ENCODE assay signal across 1 cellular context in the genomic region with DNA sequence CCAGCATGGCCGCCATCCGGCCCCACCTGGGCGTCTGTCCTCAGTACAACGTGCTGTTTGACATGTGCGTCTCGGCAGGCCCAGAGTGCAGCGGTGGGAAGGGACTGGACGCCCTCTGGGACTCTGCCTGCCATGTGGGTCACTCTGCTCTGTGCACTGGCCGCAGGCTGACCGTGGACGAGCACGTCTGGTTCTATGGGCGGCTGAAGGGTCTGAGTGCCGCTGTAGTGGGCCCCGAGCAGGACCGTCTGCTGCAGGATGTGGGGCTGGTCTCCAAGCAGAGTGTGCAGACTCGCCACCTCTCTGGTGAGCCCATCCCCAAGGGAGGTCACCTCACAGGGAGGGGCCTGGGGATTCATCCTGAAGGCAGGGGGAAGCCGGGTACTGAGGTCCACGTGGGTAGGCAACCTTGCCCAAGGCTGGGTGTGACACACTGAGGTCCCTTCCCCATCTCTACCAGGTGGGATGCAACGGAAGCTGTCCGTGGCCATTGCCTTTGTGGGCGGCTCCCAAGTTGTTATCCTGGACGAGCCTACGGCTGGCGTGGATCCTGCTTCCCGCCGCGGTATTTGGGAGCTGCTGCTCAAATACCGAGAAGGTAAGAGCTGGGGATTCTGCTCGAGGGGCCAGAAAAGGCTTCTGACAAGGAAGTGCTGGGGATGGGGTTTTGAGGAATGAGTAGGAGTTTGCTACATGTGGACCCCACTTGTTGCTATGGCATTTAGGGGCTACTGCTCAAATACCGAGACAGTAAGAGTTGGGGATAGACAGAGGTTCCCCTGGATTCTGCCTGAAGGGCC.
TF ChIP-seq lines count a peak whose summit lies in the region.

No MANE protein-coding gene starts in this region.

TF ChIP-seq in HepG2, 621 proteins besides CTCF, POLR2A, EP300 and RAD21 (continued from another document and continues in another):
- TF ChIP-seq ZSCAN22 (CRISPR knock-in tag; IDR thresholded peaks at IDR 0.05) (peak; percentile 60; the same call in 1 of the 2 replicates), ZNF879 (CRISPR knock-in tag; IDR thresholded peaks at IDR 0.05) (peak; percentile 93; the same call in 1 of the 2 replicates), KDM5A (IDR thresholded peaks at IDR 0.05; ENCODE audit: borderline replicate concordance, low read length) (no peak), ZNF75D (CRISPR knock-in tag; IDR thresholded peaks at IDR 0.05; ENCODE audit: borderline replicate concordance) (no peak), KMT2A (CRISPR knock-in tag; IDR thresholded peaks at IDR 0.05) (no peak; the same call in 1 of the 2 replicates), MAFG (CRISPR knock-in tag; IDR thresholded peaks at IDR 0.05) (no peak), ZNF205 (CRISPR knock-in tag; IDR thresholded peaks at IDR 0.05) (peak; percentile 60; the same call in 1 of the 2 replicates), HOXA9 (CRISPR knock-in tag; IDR thresholded peaks at IDR 0.05; ENCODE audit: borderline replicate concordance) (no peak; the same call in 1 of the 2 replicates), ZNF333 (CRISPR knock-in tag; IDR thresholded peaks at IDR 0.05; ENCODE audit: borderline replicate concordance) (no peak), PPARG (CRISPR knock-in tag; conservative IDR thresholded peaks at IDR 0.05) (no peak), U2AF2 (IDR thresholded peaks at IDR 0.05; ENCODE audit: low read depth, low read length) (no peak), HNRNPH1 (optimal IDR thresholded peaks at IDR 0.05; ENCODE audit: low read depth, low read length) (no peak), ZNF275 (CRISPR knock-in tag; IDR thresholded peaks at IDR 0.05; ENCODE audit: borderline replicate concordance) (no peak), MAF1 (CRISPR knock-in tag; IDR thresholded peaks at IDR 0.05; ENCODE audit: borderline replicate concordance) (no peak), ZFP36L1 (CRISPR knock-in tag; IDR thresholded peaks at IDR 0.05) (no peak; the same call in 1 of the 2 replicates), GTF3A (CRISPR knock-in tag; conservative IDR thresholded peaks at IDR 0.05) (0 out of 2 replicates have a peak, but pooled peaks have one; percentile 41), ZNF781 (CRISPR knock-in tag; IDR thresholded peaks at IDR 0.05; ENCODE audit: borderline replicate concordance, not compliant biosample characterization) (peak; percentile 88), ZNF619 (CRISPR knock-in tag; IDR thresholded peaks at IDR 0.05) (no peak; the same call in none of the 2 replicates), ZFP36 (IDR thresholded peaks at IDR 0.05; ENCODE audit: borderline replicate concordance, low read depth, low read length, partially characterized antibody) (no peak), CREM (IDR thresholded peaks at IDR 0.05) (no peak), CREM (CRISPR knock-in tag; IDR thresholded peaks at IDR 0.05) (no peak), ZNF430 (CRISPR knock-in tag; IDR thresholded peaks at IDR 0.05) (peak; percentile 88), ZNF496 (CRISPR knock-in tag; IDR thresholded peaks at IDR 0.05; ENCODE audit: insufficient replicate concordance) (no peak), ATRX (CRISPR knock-in tag; IDR thresholded peaks at IDR 0.05; ENCODE audit: borderline replicate concordance) (no peak; the same call in 1 of the 2 replicates), HOXD1 (CRISPR knock-in tag; IDR thresholded peaks at IDR 0.05) (no peak), CEBPG (CRISPR knock-in tag; IDR thresholded peaks at IDR 0.05) (no peak), NONO (IDR thresholded peaks at IDR 0.05) (no peak), NONO (CRISPR knock-in tag; conservative IDR thresholded peaks at IDR 0.05) (peak; percentile 66; the same call in 1 of the 2 replicates), ZNF235 (CRISPR knock-in tag; IDR thresholded peaks at IDR 0.05; ENCODE audit: borderline replicate concordance) (no peak), PHF8 (CRISPR knock-in tag; IDR thresholded peaks at IDR 0.05) (peak; percentile 60), GABPA (IDR thresholded peaks at IDR 0.05; ENCODE audit: low read depth, low read length) (no peak), GABPA (CRISPR knock-in tag; IDR thresholded peaks at IDR 0.05; ENCODE audit: low read depth) (peak; percentile 8; the same call in 1 of the 2 replicates), ZNF143 (CRISPR knock-in tag; IDR thresholded peaks at IDR 0.05) (0 out of 2 replicates have a peak, but pooled peaks have one; percentile 38), GFI1 (CRISPR knock-in tag; IDR thresholded peaks at IDR 0.05; ENCODE audit: borderline replicate concordance) (no peak; the same call in 1 of the 2 replicates), DMTF1 (CRISPR knock-in tag; IDR thresholded peaks at IDR 0.05) (0 out of 2 replicates have a peak, but pooled peaks have one; percentile 60), ZNF749 (CRISPR knock-in tag; IDR thresholded peaks at IDR 0.05; ENCODE audit: borderline replicate concordance) (no peak), DNMT1 (CRISPR knock-in tag; IDR thresholded peaks at IDR 0.05) (no peak), GPN1 (CRISPR knock-in tag; IDR thresholded peaks at IDR 0.05; ENCODE audit: borderline replicate concordance) (no peak), ZNF567 (CRISPR knock-in tag; IDR thresholded peaks at IDR 0.05; ENCODE audit: borderline replicate concordance) (no peak), NFIC (IDR thresholded peaks at IDR 0.05; ENCODE audit: low read length) (no peak), ZNF570 (CRISPR knock-in tag; IDR thresholded peaks at IDR 0.05; ENCODE audit: borderline replicate concordance) (no peak), GLI4 (CRISPR knock-in tag; IDR thresholded peaks at IDR 0.05; ENCODE audit: borderline replicate concordance) (no peak), ZNF569 (CRISPR knock-in tag; IDR thresholded peaks at IDR 0.05; ENCODE audit: borderline replicate concordance) (no peak), ZNF484 (CRISPR knock-in tag; IDR thresholded peaks at IDR 0.05; ENCODE audit: borderline replicate concordance, low read depth) (no peak), MAFK (conservative IDR thresholded peaks at IDR 0.05 in 1 of 2, IDR thresholded peaks at IDR 0.05 in 1 of 2; ENCODE audit: low read length in 2 of 2) (no peak), IKZF4 (CRISPR knock-in tag; IDR thresholded peaks at IDR 0.05; ENCODE audit: borderline replicate concordance, low read depth, not compliant biosample characterization) (no peak), ZNF510 (CRISPR knock-in tag; IDR thresholded peaks at IDR 0.05; ENCODE audit: low read depth) (0 out of 2 replicates have a peak, but pooled peaks have one; percentile 59), ZNF558 (CRISPR knock-in tag; IDR thresholded peaks at IDR 0.05; ENCODE audit: borderline replicate concordance) (no peak; the same call in 1 of the 2 replicates), ZFAT (CRISPR knock-in tag; conservative IDR thresholded peaks at IDR 0.05) (no peak), ZC3H13 (CRISPR knock-in tag; IDR thresholded peaks at IDR 0.05) (peak; percentile 89), ZNF460 (CRISPR knock-in tag; IDR thresholded peaks at IDR 0.05; ENCODE audit: borderline replicate concordance) (no peak), ZNF274 (CRISPR knock-in tag; IDR thresholded peaks at IDR 0.05) (peak; percentile 57), ZNF792 (CRISPR knock-in tag; IDR thresholded peaks at IDR 0.05) (peak; percentile 28; the same call in 1 of the 2 replicates)
- TF ChIP-seq, protein P1, sequence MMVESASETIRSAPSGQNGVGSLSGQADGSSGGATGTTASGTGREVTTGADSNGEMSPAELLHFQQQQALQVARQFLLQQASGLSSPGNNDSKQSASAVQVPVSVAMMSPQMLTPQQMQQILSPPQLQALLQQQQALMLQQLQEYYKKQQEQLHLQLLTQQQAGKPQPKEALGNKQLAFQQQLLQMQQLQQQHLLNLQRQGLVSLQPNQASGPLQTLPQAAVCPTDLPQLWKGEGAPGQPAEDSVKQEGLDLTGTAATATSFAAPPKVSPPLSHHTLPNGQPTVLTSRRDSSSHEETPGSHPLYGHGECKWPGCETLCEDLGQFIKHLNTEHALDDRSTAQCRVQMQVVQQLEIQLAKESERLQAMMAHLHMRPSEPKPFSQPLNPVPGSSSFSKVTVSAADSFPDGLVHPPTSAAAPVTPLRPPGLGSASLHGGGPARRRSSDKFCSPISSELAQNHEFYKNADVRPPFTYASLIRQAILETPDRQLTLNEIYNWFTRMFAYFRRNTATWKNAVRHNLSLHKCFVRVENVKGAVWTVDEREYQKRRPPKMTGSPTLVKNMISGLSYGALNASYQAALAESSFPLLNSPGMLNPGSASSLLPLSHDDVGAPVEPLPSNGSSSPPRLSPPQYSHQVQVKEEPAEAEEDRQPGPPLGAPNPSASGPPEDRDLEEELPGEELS (CRISPR knock-in tag; IDR thresholded peaks at IDR 0.05) = no peak
- TF ChIP-seq, protein P2, sequence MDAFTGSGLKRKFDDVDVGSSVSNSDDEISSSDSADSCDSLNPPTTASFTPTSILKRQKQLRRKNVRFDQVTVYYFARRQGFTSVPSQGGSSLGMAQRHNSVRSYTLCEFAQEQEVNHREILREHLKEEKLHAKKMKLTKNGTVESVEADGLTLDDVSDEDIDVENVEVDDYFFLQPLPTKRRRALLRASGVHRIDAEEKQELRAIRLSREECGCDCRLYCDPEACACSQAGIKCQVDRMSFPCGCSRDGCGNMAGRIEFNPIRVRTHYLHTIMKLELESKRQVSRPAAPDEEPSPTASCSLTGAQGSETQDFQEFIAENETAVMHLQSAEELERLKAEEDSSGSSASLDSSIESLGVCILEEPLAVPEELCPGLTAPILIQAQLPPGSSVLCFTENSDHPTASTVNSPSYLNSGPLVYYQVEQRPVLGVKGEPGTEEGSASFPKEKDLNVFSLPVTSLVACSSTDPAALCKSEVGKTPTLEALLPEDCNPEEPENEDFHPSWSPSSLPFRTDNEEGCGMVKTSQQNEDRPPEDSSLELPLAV (CRISPR knock-in tag; conservative IDR thresholded peaks at IDR 0.05; ENCODE audit: low read depth) = no peak
- TF ChIP-seq, protein P3, sequence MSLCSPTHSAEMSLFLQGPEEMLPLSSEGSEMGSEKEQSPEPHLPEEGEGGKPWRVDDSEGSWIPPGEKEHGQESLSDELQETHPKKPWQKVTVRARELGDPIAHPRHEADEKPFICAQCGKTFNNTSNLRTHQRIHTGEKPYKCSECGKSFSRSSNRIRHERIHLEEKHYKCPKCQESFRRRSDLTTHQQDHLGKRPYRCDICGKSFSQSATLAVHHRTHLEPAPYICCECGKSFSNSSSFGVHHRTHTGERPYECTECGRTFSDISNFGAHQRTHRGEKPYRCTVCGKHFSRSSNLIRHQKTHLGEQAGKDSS (CRISPR knock-in tag; IDR thresholded peaks at IDR 0.05; ENCODE audit: borderline replicate concordance, low read depth) = peak; percentile 43; the same call in 1 of the 2 replicates
- TF ChIP-seq, protein P4, sequence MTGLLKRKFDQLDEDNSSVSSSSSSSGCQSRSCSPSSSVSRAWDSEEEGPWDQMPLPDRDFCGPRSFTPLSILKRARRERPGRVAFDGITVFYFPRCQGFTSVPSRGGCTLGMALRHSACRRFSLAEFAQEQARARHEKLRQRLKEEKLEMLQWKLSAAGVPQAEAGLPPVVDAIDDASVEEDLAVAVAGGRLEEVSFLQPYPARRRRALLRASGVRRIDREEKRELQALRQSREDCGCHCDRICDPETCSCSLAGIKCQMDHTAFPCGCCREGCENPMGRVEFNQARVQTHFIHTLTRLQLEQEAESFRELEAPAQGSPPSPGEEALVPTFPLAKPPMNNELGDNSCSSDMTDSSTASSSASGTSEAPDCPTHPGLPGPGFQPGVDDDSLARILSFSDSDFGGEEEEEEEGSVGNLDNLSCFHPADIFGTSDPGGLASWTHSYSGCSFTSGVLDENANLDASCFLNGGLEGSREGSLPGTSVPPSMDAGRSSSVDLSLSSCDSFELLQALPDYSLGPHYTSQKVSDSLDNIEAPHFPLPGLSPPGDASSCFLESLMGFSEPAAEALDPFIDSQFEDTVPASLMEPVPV (CRISPR knock-in tag; IDR thresholded peaks at IDR 0.05) = peak; percentile 97
- TF ChIP-seq, protein P5, sequence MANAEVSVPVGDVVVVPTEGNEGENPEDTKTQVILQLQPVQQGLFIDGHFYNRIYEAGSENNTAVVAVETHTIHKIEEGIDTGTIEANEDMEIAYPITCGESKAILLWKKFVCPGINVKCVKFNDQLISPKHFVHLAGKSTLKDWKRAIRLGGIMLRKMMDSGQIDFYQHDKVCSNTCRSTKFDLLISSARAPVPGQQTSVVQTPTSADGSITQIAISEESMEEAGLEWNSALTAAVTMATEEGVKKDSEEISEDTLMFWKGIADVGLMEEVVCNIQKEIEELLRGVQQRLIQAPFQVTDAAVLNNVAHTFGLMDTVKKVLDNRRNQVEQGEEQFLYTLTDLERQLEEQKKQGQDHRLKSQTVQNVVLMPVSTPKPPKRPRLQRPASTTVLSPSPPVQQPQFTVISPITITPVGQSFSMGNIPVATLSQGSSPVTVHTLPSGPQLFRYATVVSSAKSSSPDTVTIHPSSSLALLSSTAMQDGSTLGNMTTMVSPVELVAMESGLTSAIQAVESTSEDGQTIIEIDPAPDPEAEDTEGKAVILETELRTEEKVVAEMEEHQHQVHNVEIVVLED (CRISPR knock-in tag; IDR thresholded peaks at IDR 0.05; ENCODE audit: borderline replicate concordance) = 0 out of 2 replicates have a peak, but pooled peaks have one; percentile 14
- TF ChIP-seq, protein P6, sequence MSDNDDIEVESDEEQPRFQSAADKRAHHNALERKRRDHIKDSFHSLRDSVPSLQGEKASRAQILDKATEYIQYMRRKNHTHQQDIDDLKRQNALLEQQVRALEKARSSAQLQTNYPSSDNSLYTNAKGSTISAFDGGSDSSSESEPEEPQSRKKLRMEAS (IDR thresholded peaks at IDR 0.05) = peak; percentile 99
